Comparison of ENCODE assay signal across 1 cellular context in genomic region chr6:149691201-149691600, GRCh38.
TF ChIP-seq lines count a peak whose summit lies in the region.

No MANE protein-coding gene starts in this region.

TF ChIP-seq in GM23338, 12 proteins besides CTCF, POLR2A, EP300 and RAD21:
- TF ChIP-seq EZH2 (IDR thresholded peaks at IDR 0.05; ENCODE audit: low read depth, unreplicated experiment): no peak
- no peak for TF ChIP-seq ZNF331 (CRISPR knock-in tag; IDR thresholded peaks at IDR 0.05; ENCODE audit: low read depth)
- TF ChIP-seq ETS1 (IDR thresholded peaks at IDR 0.05): no peak
- TF ChIP-seq EZH2phosphoT487 (IDR thresholded peaks at IDR 0.05; ENCODE audit: unreplicated experiment): no peak
- no peak for TF ChIP-seq STAT1 (IDR thresholded peaks at IDR 0.05; ENCODE audit: unreplicated experiment)
- no peak for TF ChIP-seq JUNB (IDR thresholded peaks at IDR 0.05; ENCODE audit: unreplicated experiment)
- no peak for TF ChIP-seq REST (IDR thresholded peaks at IDR 0.05; ENCODE audit: unreplicated experiment)
- TF ChIP-seq ZNF462 (CRISPR knock-in tag; IDR thresholded peaks at IDR 0.05): no peak
